2 cellular contexts compared by ENCODE assay signal in genomic region chr1:32111040-32111628, GRCh38.
TF ChIP-seq lines count a peak whose summit lies in the region.

No MANE protein-coding gene starts in this region.

TF ChIP-seq in HEK293, 187 proteins besides CTCF, POLR2A, EP300 and RAD21:
- 0 out of 2 replicates have a peak, but pooled peaks have one; percentile 12 for TF ChIP-seq ZNF664 (tag by site-specific recombination; IDR thresholded peaks at IDR 0.05)
- TF ChIP-seq ZNF114 (tag by site-specific recombination; IDR thresholded peaks at IDR 0.05) = no peak
TF ChIP-seq in HEK293: peak in this region for 1.

TF ChIP-seq in GM12878, 131 proteins besides CTCF, POLR2A, EP300 and RAD21:
- TF ChIP-seq NR2C1 (IDR thresholded peaks at IDR 0.05) (no peak), TCF7 (IDR thresholded peaks at IDR 0.05; ENCODE audit: borderline replicate concordance) (no peak), ZNF207 (IDR thresholded peaks at IDR 0.05; ENCODE audit: borderline replicate concordance) (no peak), RUNX3 (IDR thresholded peaks at IDR 0.05; ENCODE audit: low read length) (0 out of 2 replicates have a peak, but pooled peaks have one; percentile 24), ZNF592 (IDR thresholded peaks at IDR 0.05) (no peak), RB1 (IDR thresholded peaks at IDR 0.05; ENCODE audit: borderline replicate concordance) (no peak)
